Comparison of ENCODE assay signal across 9 cellular contexts in the genomic region with DNA sequence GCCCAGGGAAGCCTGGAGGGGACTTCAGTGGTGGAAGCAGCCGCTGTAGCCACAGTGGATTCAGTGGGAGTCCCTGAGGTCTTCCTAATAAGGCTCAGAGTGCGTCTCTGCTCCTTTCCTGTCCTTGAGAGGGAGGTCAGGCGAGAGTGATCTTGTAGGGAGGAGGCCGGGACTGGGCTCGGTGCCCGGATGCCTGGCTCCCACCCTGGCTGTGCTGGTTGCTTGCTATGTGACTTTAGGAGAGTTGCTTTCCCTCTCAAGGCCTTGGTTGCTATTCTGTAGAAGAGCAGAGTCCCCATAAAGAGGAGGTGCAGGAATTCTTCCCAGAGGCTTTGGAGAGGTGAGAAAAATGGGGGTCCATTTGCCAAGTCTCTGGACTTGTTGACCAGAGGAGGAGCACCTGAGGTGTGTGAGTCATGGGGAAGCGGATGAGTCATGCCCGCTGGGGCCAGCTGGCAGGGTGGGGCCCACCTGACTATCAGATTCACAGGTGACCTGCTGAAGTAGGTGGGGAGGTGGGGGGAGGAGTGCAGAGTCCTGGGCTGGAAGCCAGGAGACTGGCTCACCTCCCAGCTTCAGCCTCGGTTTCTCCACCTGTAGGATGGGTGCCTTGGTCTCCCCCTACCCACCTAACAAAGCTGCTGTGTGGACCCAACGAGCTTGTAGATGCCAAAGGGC. TPM values are rescaled to one million over a fixed set of nuclear protein-coding genes. Genes with fewer than 3 reads are reported as not detected.
DNase-seq lines count a peak whose midpoint lies in the region; ATAC-seq and TF ChIP-seq lines count a peak whose summit lies in the region.
"Had no signal": no experiment of that assay in that cellular context is flagged by ENCODE, and none has a peak within 500 bp of the region (broad histone marks: within the 10 kb centered on the region; RNA-seq: fewer than 3 reads in every experiment).

No MANE protein-coding gene starts in this region.

- TF ChIP-seq POLR2A in right lobe of liver (IDR thresholded peaks at IDR 0.05), result no peak

- DNase-seq in activated CD4-positive, alpha-beta memory T cell treated with anti-CD3 and anti-CD28 coated beads for 36 hours, result peak; percentile 34
- no peak for DNase-seq in activated CD4-positive, alpha-beta memory T cell treated with anti-CD3 and anti-CD28 coated beads, Interleukin-2, amount 10 ng/mL, durations not matched to agents 7 days and 5 days
- DNase-seq in cardiac fibroblast (ENCODE audit: low read depth in 2 of 2) (peak; percentile 80 to 81), right lobe of liver (peak in 2 of 3 donors; percentile 63 to 72), upper lobe of right lung (peak; percentile 91)
- DNase-seq in activated CD4-positive, alpha-beta T cell treated with anti-CD3 and anti-CD28 coated beads, Interleukin-2, amount 50 U/mL, for 48 hours, result no peak

- H3K4me3 ChIP-seq in cardiac fibroblast (replicated peaks in 1 of 2; ENCODE audit: low read depth in 2 of 2, low read length in 2 of 2) (no peak overlapping the region), right lobe of liver (no peak overlapping the region), upper lobe of right lung (no peak overlapping the region)

- POLR2A ChIA-PET in activated CD4-positive, alpha-beta memory T cell treated with anti-CD3 and anti-CD28 coated beads for 36 hours (lab: Charles Lee), result no interaction called here
- POLR2A ChIA-PET in activated CD4-positive, alpha-beta memory T cell treated with anti-CD3 and anti-CD28 coated beads, Interleukin-2, amount 10 ng/mL, durations not matched to agents 7 days and 5 days (lab: Charles Lee), result no interaction called here

- H3K4me3 Mint-ChIP-seq in activated CD4-positive, alpha-beta memory T cell treated with anti-CD3 and anti-CD28 coated beads for 36 hours, result no peak overlapping the region
- no peak overlapping the region for H3K4me3 Mint-ChIP-seq in activated CD4-positive, alpha-beta memory T cell treated with anti-CD3 and anti-CD28 coated beads, Interleukin-2, amount 10 ng/mL, durations not matched to agents 7 days and 5 days

- no peaks in the 10 kb centered on the region for H3K9me3 ChIP-seq in right lobe of liver
- no peaks in the 10 kb centered on the region for H3K9me3 ChIP-seq in upper lobe of right lung

- H3K4me1 Mint-ChIP-seq in activated CD4-positive, alpha-beta memory T cell treated with anti-CD3 and anti-CD28 coated beads for 36 hours (ENCODE audit: low read depth), result peaks cover 12% of the 10 kb centered on the region
- H3K4me1 Mint-ChIP-seq in activated CD4-positive, alpha-beta memory T cell treated with anti-CD3 and anti-CD28 coated beads, Interleukin-2, amount 10 ng/mL, durations not matched to agents 7 days and 5 days, result peaks cover 11% of the 10 kb centered on the region

- H3K36me3 ChIP-seq in right lobe of liver, result no peaks in the 10 kb centered on the region
- peaks cover 6% of the 10 kb centered on the region for H3K36me3 ChIP-seq in upper lobe of right lung

- 50% methylated on average over 1 of the region's 10 CpGs for WGBS in right lobe of liver (ENCODE audit: insufficient coverage, low coverage, low lambda C conversion rate, missing lambda C conversion rate)

- H3K27me3 ChIP-seq in right lobe of liver (no peaks in the 10 kb centered on the region), upper lobe of right lung (no peaks in the 10 kb centered on the region)

- H3K4me1 ChIP-seq in right lobe of liver, result peaks cover 0 to 12% (median 0%) of the 10 kb centered on the region in 4 donors
- H3K4me1 ChIP-seq in upper lobe of right lung, result peaks cover 99% of the 10 kb centered on the region

- H3K27ac Mint-ChIP-seq in activated CD4-positive, alpha-beta memory T cell treated with anti-CD3 and anti-CD28 coated beads for 36 hours, result no peak overlapping the region
- H3K27ac Mint-ChIP-seq in activated CD4-positive, alpha-beta memory T cell treated with anti-CD3 and anti-CD28 coated beads, Interleukin-2, amount 10 ng/mL, durations not matched to agents 7 days and 5 days, result no peak overlapping the region

- H3K27me3 Mint-ChIP-seq in activated CD4-positive, alpha-beta memory T cell treated with anti-CD3 and anti-CD28 coated beads for 36 hours, result no peaks in the 10 kb centered on the region
- no peaks in the 10 kb centered on the region for H3K27me3 Mint-ChIP-seq in activated CD4-positive, alpha-beta memory T cell treated with anti-CD3 and anti-CD28 coated beads, Interleukin-2, amount 10 ng/mL, durations not matched to agents 7 days and 5 days

- H3K9me3 Mint-ChIP-seq in activated CD4-positive, alpha-beta memory T cell treated with anti-CD3 and anti-CD28 coated beads for 36 hours, result no peaks in the 10 kb centered on the region
- H3K9me3 Mint-ChIP-seq in activated CD4-positive, alpha-beta memory T cell treated with anti-CD3 and anti-CD28 coated beads, Interleukin-2, amount 10 ng/mL, durations not matched to agents 7 days and 5 days, result no peaks in the 10 kb centered on the region

- H3K36me3 Mint-ChIP-seq in activated CD4-positive, alpha-beta memory T cell treated with anti-CD3 and anti-CD28 coated beads for 36 hours, result no peaks in the 10 kb centered on the region
- H3K36me3 Mint-ChIP-seq in activated CD4-positive, alpha-beta memory T cell treated with anti-CD3 and anti-CD28 coated beads, Interleukin-2, amount 10 ng/mL, durations not matched to agents 7 days and 5 days (ENCODE audit: low read depth), result no peaks in the 10 kb centered on the region

- CTCF ChIA-PET in activated CD4-positive, alpha-beta memory T cell treated with anti-CD3 and anti-CD28 coated beads for 36 hours (lab: Charles Lee), result interaction anchor here (0.8 to 1.3 kb wide), 2 partner anchors 23 to 38 kb away, joined by 3 read pairs; no protein-coding TSS in a partner anchor
- CTCF ChIA-PET in activated CD4-positive, alpha-beta memory T cell treated with anti-CD3 and anti-CD28 coated beads, Interleukin-2, amount 10 ng/mL, durations not matched to agents 7 days and 5 days (lab: Charles Lee), result interaction anchor here (1.6 kb wide), 2 partner anchors 39 to 68 kb away, joined by 5 read pairs; no protein-coding TSS in a partner anchor

- intact Hi-C loops in activated CD4-positive, alpha-beta memory T cell treated with anti-CD3 and anti-CD28 coated beads for 36 hours (cut with micrococcal nuclease), result no loop called here
- intact Hi-C loops in right lobe of liver (cut with DNase I), result no loop called here
- intact Hi-C loops in upper lobe of right lung (cut with DNase I), result no loop called here

- H3K27ac ChIP-seq in right lobe of liver, result peak overlapping the region; percentile 36 to 56 (median 49)
- peak overlapping the region; percentile 94 for H3K27ac ChIP-seq in upper lobe of right lung
- H3K27ac ChIP-seq: C4-2B had no signal

- TF ChIP-seq CTCF in cardiac fibroblast (IDR thresholded peaks at IDR 0.05; ENCODE audit: low read depth, low read length), result no peak
- TF ChIP-seq CTCF in right lobe of liver (IDR thresholded peaks at IDR 0.05), result no peak
- no peak for TF ChIP-seq CTCF in upper lobe of right lung (IDR thresholded peaks at IDR 0.05)

- ATAC-seq in right lobe of liver (peak; percentile 38 to 61 (median 54)), upper lobe of right lung (peak; percentile 64), GM19455 (IDR thresholded peaks at IDR 0.05; ENCODE audit: unreplicated experiment) (no peak), HG03159 (IDR thresholded peaks at IDR 0.05; ENCODE audit: unreplicated experiment) (no peak)

RNA-seq across cellular contexts. Expression of a gene that starts 13.8 kb away (rescaled TPM):
- 1 to 10 TPM; 2.6 to 2.9 TPM for total RNA-seq in activated CD4-positive, alpha-beta memory T cell treated with anti-CD3 and anti-CD28 coated beads for 36 hours
- 1 to 10 TPM; 5.8 to 6.0 TPM for total RNA-seq in activated CD4-positive, alpha-beta memory T cell treated with anti-CD3 and anti-CD28 coated beads, Interleukin-2, amount 10 ng/mL, durations not matched to agents 7 days and 5 days
- 10 to 100 TPM; 23.1 to 96.9 (median 38.8) TPM for total RNA-seq in right lobe of liver
- 464 TPM for total RNA-seq in upper lobe of right lung

Comparison
In these comparisons a context has a peak if more than half of its experiments do, and no peak if none do; other contexts are left out.
1. DNase-seq: peak in activated CD4-positive, alpha-beta memory T cell treated with anti-CD3 and anti-CD28 coated beads for 36 hours (single experiment), cardiac fibroblast (2 of 2), right lobe of liver (2 of 3) and upper lobe of right lung (single experiment); none in activated CD4-positive, alpha-beta memory T cell treated with anti-CD3 and anti-CD28 coated beads, Interleukin-2, amount 10 ng/mL, durations not matched to agents 7 days and 5 days (single experiment) and activated CD4-positive, alpha-beta T cell treated with anti-CD3 and anti-CD28 coated beads, Interleukin-2, amount 50 U/mL, for 48 hours (0 of 2).
2. ATAC-seq: peak in right lobe of liver (4 of 4) and upper lobe of right lung (single experiment); none in GM19455 (single experiment) and HG03159 (single experiment).